In genomic region chr1:118989006-118989736, GRCh38 we compare ENCODE assay signal across 14 cellular contexts.
DNase-seq lines count a peak whose midpoint lies in the region; FAIRE-seq and TF ChIP-seq lines count a peak whose summit lies in the region.
"Had no signal": no experiment of that assay in that cellular context is flagged by ENCODE, and none has a peak within 500 bp of the region (broad histone marks: within the 10 kb centered on the region; RNA-seq: fewer than 3 reads in every experiment).

No MANE protein-coding gene starts in this region.

- intact Hi-C loops in head of caudate nucleus (cut with DNase I) = no loop called here

- in situ Hi-C loops in astrocyte of the spinal cord (cut with HindIII; ENCODE audit: low sequenced_read_pairs) = no loop called here

- DNase-seq in GM19239 (ENCODE audit: insufficient read length, low spot score) (no peak), astrocyte of the spinal cord (ENCODE audit: low read depth, low spot score) (peak; percentile 47), skeletal muscle cell (ENCODE audit: low read depth) (no peak), NCI-H82 (lab: John Stamatoyannopoulos, UW) (no peak), COLO829 (ENCODE audit: low spot score) (no peak), head of caudate nucleus (no peak)
- no peak for DNase-seq in stimulated activated CD4-positive, alpha-beta T cell treated with anti-CD3 and anti-CD28 coated beads, Interleukin-4, amount 100 ng/mL, for 1 hour
- DNase-seq: activated naive CD4-positive, alpha-beta T cell treated with anti-CD3 and anti-CD28 coated beads for 36 hours; CD8-positive, alpha-beta memory T cell; GF-D8; NCI-H2081; stimulated activated naive CD4-positive, alpha-beta T cell treated with Interleukin-2 at 50 U/mL for 16 hours had no signal

- peak; percentile 74 for FAIRE-seq in GM19239 (lab: Jason Lieb, UNC)

- TF ChIP-seq CTCF in astrocyte of the spinal cord (IDR thresholded peaks at IDR 0.05; ENCODE audit: low read depth, low read length) = no peak

- H3K9me3 ChIP-seq in iPS-18c (ENCODE audit: control insufficient read depth, insufficient read depth, low read length) = no peaks in the 10 kb centered on the region

- H3K4me3 ChIP-seq in astrocyte of the spinal cord (ENCODE audit: low read depth, low read length) = peak overlapping the region; percentile 26
- peak overlapping the region; percentile 53 for H3K4me3 ChIP-seq in iPS-18c (ENCODE audit: insufficient read depth, low read depth, low read length)
- H3K4me3 ChIP-seq in skeletal muscle cell (ENCODE audit: low read depth, low read length) = peak overlapping the region; percentile 73
- H3K4me3 ChIP-seq: SK-N-MC had no signal
